ENCODE assay signal across 2 cellular contexts in the genomic region with DNA sequence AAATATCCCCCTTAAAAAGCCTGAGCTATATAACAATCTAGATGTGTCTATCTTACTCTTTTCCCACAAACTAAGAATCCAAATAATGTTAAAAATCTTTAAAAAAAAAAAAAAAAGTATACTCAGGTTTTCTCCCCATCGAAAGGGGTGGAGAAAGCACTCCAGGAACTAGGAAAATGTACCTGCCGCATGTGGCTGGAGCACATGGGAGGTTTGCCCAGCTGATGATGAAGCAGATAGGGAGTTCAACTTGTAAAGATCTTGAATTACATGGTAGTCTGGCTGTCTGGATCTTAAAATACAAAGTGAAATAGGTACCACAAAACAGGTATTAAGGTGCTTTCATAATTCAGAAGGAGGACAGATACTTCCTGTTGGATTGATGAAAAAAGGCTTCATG.
TF ChIP-seq lines count a peak whose summit lies in the region.

No MANE protein-coding gene starts in this region.

TF ChIP-seq in GM12878, 131 proteins besides CTCF, POLR2A, EP300 and RAD21:
- no peak for TF ChIP-seq HDAC6 (IDR thresholded peaks at IDR 0.05; ENCODE audit: unreplicated experiment)
- TF ChIP-seq, protein P1, sequence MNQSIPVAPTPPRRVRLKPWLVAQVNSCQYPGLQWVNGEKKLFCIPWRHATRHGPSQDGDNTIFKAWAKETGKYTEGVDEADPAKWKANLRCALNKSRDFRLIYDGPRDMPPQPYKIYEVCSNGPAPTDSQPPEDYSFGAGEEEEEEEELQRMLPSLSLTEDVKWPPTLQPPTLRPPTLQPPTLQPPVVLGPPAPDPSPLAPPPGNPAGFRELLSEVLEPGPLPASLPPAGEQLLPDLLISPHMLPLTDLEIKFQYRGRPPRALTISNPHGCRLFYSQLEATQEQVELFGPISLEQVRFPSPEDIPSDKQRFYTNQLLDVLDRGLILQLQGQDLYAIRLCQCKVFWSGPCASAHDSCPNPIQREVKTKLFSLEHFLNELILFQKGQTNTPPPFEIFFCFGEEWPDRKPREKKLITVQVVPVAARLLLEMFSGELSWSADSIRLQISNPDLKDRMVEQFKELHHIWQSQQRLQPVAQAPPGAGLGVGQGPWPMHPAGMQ (IDR thresholded peaks at IDR 0.05; ENCODE audit: borderline replicate concordance), result no peak
- TF ChIP-seq BACH1 (IDR thresholded peaks at IDR 0.05; ENCODE audit: borderline replicate concordance), result no peak

TF ChIP-seq in neural cell, 6 proteins besides CTCF, POLR2A, EP300 and RAD21:
- no peak for TF ChIP-seq TAF1 (IDR thresholded peaks at IDR 0.05; ENCODE audit: low read depth)
- no peak for TF ChIP-seq EZH2 (IDR thresholded peaks at IDR 0.05; ENCODE audit: borderline replicate concordance, insufficient read depth, low read length, poor library complexity, severe bottlenecking)
- no peak for TF ChIP-seq POLR2AphosphoS5 (IDR thresholded peaks at IDR 0.05)
- no peak for TF ChIP-seq MXI1 (conservative IDR thresholded peaks at IDR 0.05; ENCODE audit: poor library complexity, severe bottlenecking)
- no peak for TF ChIP-seq SMC3 (conservative IDR thresholded peaks at IDR 0.05; ENCODE audit: poor library complexity)
- no peak for TF ChIP-seq REST (IDR thresholded peaks at IDR 0.05; ENCODE audit: borderline replicate concordance)
